In genomic region chr5:75678155-75678554, GRCh38 we compare ENCODE assay signal across 10 cellular contexts. TPM values are rescaled to one million over a fixed set of nuclear protein-coding genes. Genes with fewer than 3 reads are reported as not detected.
DNase-seq lines count a peak whose midpoint lies in the region; ATAC-seq lines count a peak whose summit lies in the region.
"Had no signal": no experiment of that assay in that cellular context is flagged by ENCODE, and none has a peak within 500 bp of the region (broad histone marks: within the 10 kb centered on the region; RNA-seq: fewer than 3 reads in every experiment).

No MANE protein-coding gene starts in this region.

- peak overlapping the region; percentile 41 for H3K27ac Mint-ChIP-seq in dendritic cell treated with granulocyte-macrophage colony-stimulating factor and Interleukin-4, amounts not matched to agents 40 ng/mL and 50 ng/mL, for 4 days
- peak overlapping the region; percentile 42 for H3K27ac Mint-ChIP-seq in stimulated activated naive B cell treated with anti-CD40 and anti-IgM and Interleukin-4, amounts not matched to agents 10 μg/mL and 1 μg/mL and 100 μg/mL, for 72 hours

- H3K4me1 Mint-ChIP-seq in activated T-cell treated with anti-CD3 and anti-CD28 coated beads, Interleukin-2, amount 50 U/mL, for 4 hours (ENCODE audit: low read depth), result peaks cover 12% of the 10 kb centered on the region
- H3K4me1 Mint-ChIP-seq in dendritic cell treated with granulocyte-macrophage colony-stimulating factor and Interleukin-4, amounts not matched to agents 40 ng/mL and 50 ng/mL, for 4 days (ENCODE audit: low read depth), result peaks cover 9% of the 10 kb centered on the region
- H3K4me1 Mint-ChIP-seq in stimulated activated naive B cell treated with anti-CD40 and anti-IgM and Interleukin-4, amounts not matched to agents 10 μg/mL and 1 μg/mL and 100 μg/mL, for 72 hours, result peaks cover 6 to 10% of the 10 kb centered on the region in 2 donors

- no peak overlapping the region for H3K4me3 ChIP-seq in SK-N-MC

- H3K9me3 Mint-ChIP-seq in activated T-cell treated with anti-CD3 and anti-CD28 coated beads, Interleukin-2, amount 50 U/mL, for 4 hours, result no peaks in the 10 kb centered on the region
- H3K9me3 Mint-ChIP-seq in dendritic cell treated with granulocyte-macrophage colony-stimulating factor and Interleukin-4, amounts not matched to agents 40 ng/mL and 50 ng/mL, for 4 days, result no peaks in the 10 kb centered on the region
- no peaks in the 10 kb centered on the region for H3K9me3 Mint-ChIP-seq in stimulated activated naive B cell treated with anti-CD40 and anti-IgM and Interleukin-4, amounts not matched to agents 10 μg/mL and 1 μg/mL and 100 μg/mL, for 72 hours

- H3K4me3 Mint-ChIP-seq in activated T-cell treated with anti-CD3 and anti-CD28 coated beads, Interleukin-2, amount 50 U/mL, for 4 hours, result peak overlapping the region; percentile 42
- no peak overlapping the region for H3K4me3 Mint-ChIP-seq in dendritic cell treated with granulocyte-macrophage colony-stimulating factor and Interleukin-4, amounts not matched to agents 40 ng/mL and 50 ng/mL, for 4 days
- H3K4me3 Mint-ChIP-seq in stimulated activated naive B cell treated with anti-CD40 and anti-IgM and Interleukin-4, amounts not matched to agents 10 μg/mL and 1 μg/mL and 100 μg/mL, for 72 hours, result no peak overlapping the region

- intact Hi-C loops in dendritic cell treated with granulocyte-macrophage colony-stimulating factor and Interleukin-4, amounts not matched to agents 40 ng/mL and 50 ng/mL, for 4 days (cut with micrococcal nuclease), result no loop called here

- H3K9ac ChIP-seq in SK-N-MC (ENCODE audit: insufficient read length), result no peak overlapping the region

- H3K27ac ChIP-seq in SK-N-MC, result 0 out of 2 replicates have a peak overlapping the region, but pooled peaks have one; percentile 4

- peaks cover 11% of the 10 kb centered on the region for H3K36me3 Mint-ChIP-seq in activated T-cell treated with anti-CD3 and anti-CD28 coated beads, Interleukin-2, amount 50 U/mL, for 4 hours (ENCODE audit: insufficient read depth)
- peaks cover 28% of the 10 kb centered on the region for H3K36me3 Mint-ChIP-seq in dendritic cell treated with granulocyte-macrophage colony-stimulating factor and Interleukin-4, amounts not matched to agents 40 ng/mL and 50 ng/mL, for 4 days (ENCODE audit: low read depth)
- peaks cover 6 to 20% of the 10 kb centered on the region in 2 donors for H3K36me3 Mint-ChIP-seq in stimulated activated naive B cell treated with anti-CD40 and anti-IgM and Interleukin-4, amounts not matched to agents 10 μg/mL and 1 μg/mL and 100 μg/mL, for 72 hours

- peaks cover 14% of the 10 kb centered on the region for H3K36me3 ChIP-seq in SK-N-MC (ENCODE audit: insufficient read depth, low read length)

- DNase-seq in activated T-cell treated with anti-CD3 and anti-CD28 coated beads, Interleukin-2, amount 50 U/mL, for 4 hours, result no peak
- no peak for DNase-seq in activated T-cell treated with anti-CD3 and anti-CD28 coated beads for 4 hours
- DNase-seq in SK-N-MC (ENCODE audit: low read depth, low spot score), result no peak
- no peak for DNase-seq in stimulated activated naive B cell treated with anti-CD40 and anti-IgM and Interleukin-4, amounts not matched to agents 10 μg/mL and 1 μg/mL and 100 μg/mL, for 72 hours
- no peak for DNase-seq in foreskin melanocyte
- no peak for DNase-seq in NCI-H1105 (lab: John Stamatoyannopoulos, UW)
- DNase-seq: NCI-H1048, NCI-H2107 had no signal

- H3K27me3 Mint-ChIP-seq in activated T-cell treated with anti-CD3 and anti-CD28 coated beads, Interleukin-2, amount 50 U/mL, for 4 hours (ENCODE audit: low read depth), result no peaks in the 10 kb centered on the region
- no peaks in the 10 kb centered on the region for H3K27me3 Mint-ChIP-seq in dendritic cell treated with granulocyte-macrophage colony-stimulating factor and Interleukin-4, amounts not matched to agents 40 ng/mL and 50 ng/mL, for 4 days
- H3K27me3 Mint-ChIP-seq in stimulated activated naive B cell treated with anti-CD40 and anti-IgM and Interleukin-4, amounts not matched to agents 10 μg/mL and 1 μg/mL and 100 μg/mL, for 72 hours, result no peaks in the 10 kb centered on the region

- ATAC-seq in activated T-cell treated with anti-CD3 and anti-CD28 coated beads, Interleukin-2, amount 50 U/mL, for 4 hours, result peak in 1 of 2 donors; percentile 53
- peak; percentile 73 to 80 for ATAC-seq in stimulated activated naive B cell treated with anti-CD40 and anti-IgM and Interleukin-4, amounts not matched to agents 10 μg/mL and 1 μg/mL and 100 μg/mL, for 72 hours (replicated peaks)
- ATAC-seq in HG03045 (IDR thresholded peaks at IDR 0.05; ENCODE audit: unreplicated experiment), result no peak

- no peaks in the 10 kb centered on the region for H3K9me3 ChIP-seq in SK-N-MC (ENCODE audit: low read depth, low read length)

RNA-seq across cellular contexts. Expression of gene POC5, which starts 39.1 kb away (rescaled TPM):
- total RNA-seq in activated T-cell treated with anti-CD3 and anti-CD28 coated beads, Interleukin-2, amount 50 U/mL, for 4 hours, result 10 to 100 TPM; 17.2 to 24.1 (median 18.6) TPM
